9 cellular contexts compared by ENCODE assay signal in the genomic region with DNA sequence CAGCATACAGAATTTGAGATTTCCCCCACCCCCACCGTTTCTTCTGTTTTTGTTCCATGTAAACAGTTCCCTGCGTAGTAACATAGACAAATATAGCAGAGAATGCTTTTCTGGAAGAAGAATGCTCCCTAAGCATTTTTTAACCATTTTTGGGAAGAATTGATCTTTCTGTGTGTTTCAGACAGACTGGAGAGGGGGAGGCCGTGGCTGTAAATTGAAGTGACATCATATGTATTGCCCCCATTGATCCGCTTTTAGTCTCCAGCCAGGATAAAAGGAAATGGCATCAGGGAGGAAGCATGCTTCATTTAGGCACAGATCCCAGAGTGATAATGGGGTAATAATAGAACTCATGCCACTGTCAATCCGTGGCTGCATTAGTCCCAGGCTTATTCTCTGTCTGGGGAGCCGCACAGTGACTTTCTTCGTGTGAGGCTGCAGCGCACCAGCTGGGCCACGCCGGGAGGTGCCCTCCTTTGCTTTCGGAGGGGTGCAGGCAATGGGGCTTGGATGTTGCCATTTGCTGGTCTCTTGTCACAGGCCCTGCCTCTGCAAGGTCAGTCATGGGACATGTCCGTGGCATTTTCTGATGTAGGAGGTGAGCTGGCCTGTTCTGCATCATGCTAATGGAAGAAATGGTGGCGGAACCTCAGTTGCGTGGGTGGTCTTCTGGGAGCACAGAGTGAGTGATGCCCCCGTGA.
DNase-seq lines count a peak whose midpoint lies in the region; ATAC-seq, FAIRE-seq and TF ChIP-seq lines count a peak whose summit lies in the region.
"Had no signal": no experiment of that assay in that cellular context is flagged by ENCODE, and none has a peak within 500 bp of the region (broad histone marks: within the 10 kb centered on the region; RNA-seq: fewer than 3 reads in every experiment).

No MANE protein-coding gene starts in this region.

- no peak overlapping the region for H3K4me2 ChIP-seq in H1 (ENCODE audit: insufficient read depth in 1 of 2, low read depth in 2 of 2, low read length in 2 of 2)

- intact Hi-C loops in transverse colon (cut with DNase I; ENCODE audit: low total_unique reads) = no loop called here
- intact Hi-C loops in activated CD8-positive, alpha-beta T cell treated with anti-CD3 and anti-CD28 coated beads for 36 hours (cut with micrococcal nuclease) = no loop called here
- intact Hi-C loops in activated T-helper 1 cell treated with anti-CD3 and anti-CD28 coated beads, Interleukin-12 subunit alpha, Interleukin-12 subunit beta, Interleukin-2, Interleukin-4 antibody, amounts not matched to agents 30 ng/mL and 10 ng/mL and 1 ng/mL, durations not matched to agents 14 hours and 24 hours and 36 hours (cut with micrococcal nuclease) = no loop called here

- no peaks in the 10 kb centered on the region for H4K20me1 ChIP-seq in H1 (replicated peaks in 1 of 2; ENCODE audit: control insufficient read depth in 1 of 2, insufficient read depth in 2 of 2, low read length in 2 of 2)

- TF ChIP-seq POLR2A in H1 (IDR thresholded peaks at IDR 0.05; ENCODE audit: control extremely low read depth in 1 of 2, low read depth in 2 of 2, low read length in 2 of 2) = no peak
- no peak for TF ChIP-seq POLR2A in transverse colon (IDR thresholded peaks at IDR 0.05)

- H3K9me3 ChIP-seq in H1 (ENCODE audit: insufficient read depth in 2 of 2, low read depth in 1 of 2, low read length in 1 of 2) (no peaks in the 10 kb centered on the region), lung (ENCODE audit: control insufficient read depth in 2 of 2, insufficient read depth in 1 of 2, low read length in 1 of 2) (no peaks in the 10 kb centered on the region), transverse colon (no peaks in the 10 kb centered on the region)

- no peak overlapping the region for H2AK5ac ChIP-seq in H1 (ENCODE audit: low read depth, low read length)

- no peaks in the 10 kb centered on the region for H3K4me1 Mint-ChIP-seq in activated CD8-positive, alpha-beta T cell treated with anti-CD3 and anti-CD28 coated beads for 36 hours (ENCODE audit: low read depth)
- H3K4me1 Mint-ChIP-seq in activated T-helper 1 cell treated with anti-CD3 and anti-CD28 coated beads, Interleukin-12 subunit alpha, Interleukin-12 subunit beta, Interleukin-2, Interleukin-4 antibody, amounts not matched to agents 30 ng/mL and 10 ng/mL and 1 ng/mL, durations not matched to agents 14 hours and 24 hours and 36 hours (ENCODE audit: low read depth) = peaks cover 6% of the 10 kb centered on the region
- H3K4me1 Mint-ChIP-seq: activated naive CD8-positive, alpha-beta T cell treated with anti-CD3 and anti-CD28 coated beads for 36 hours had no signal

- CTCF ChIA-PET in H1 (lab: Charles Lee; ENCODE audit: partially characterized antibody) = interaction anchor here (1.0 to 2.4 kb wide), 7 partner anchors 10 to 125 kb away, joined by 3 to 14 read pairs (median 3); no protein-coding TSS in a partner anchor
- CTCF ChIA-PET in activated CD8-positive, alpha-beta T cell treated with anti-CD3 and anti-CD28 coated beads for 36 hours (lab: Charles Lee) = interaction anchor here (0.6 to 1.6 kb wide), 2 partner anchors 75 to 1165 kb away, joined by 3 to 5 read pairs; no protein-coding TSS in a partner anchor

- H3K27ac Mint-ChIP-seq in activated CD8-positive, alpha-beta T cell treated with anti-CD3 and anti-CD28 coated beads for 36 hours = no peak overlapping the region
- no peak overlapping the region for H3K27ac Mint-ChIP-seq in activated T-helper 1 cell treated with anti-CD3 and anti-CD28 coated beads, Interleukin-12 subunit alpha, Interleukin-12 subunit beta, Interleukin-2, Interleukin-4 antibody, amounts not matched to agents 30 ng/mL and 10 ng/mL and 1 ng/mL, durations not matched to agents 14 hours and 24 hours and 36 hours
- H3K27ac Mint-ChIP-seq: activated naive CD8-positive, alpha-beta T cell treated with anti-CD3 and anti-CD28 coated beads for 36 hours had no signal

- H2BK20ac ChIP-seq in H1 (ENCODE audit: low read length) = no peak overlapping the region

- DNase-seq in NCI-H2081 (lab: John Stamatoyannopoulos, UW) = peak; percentile 49 to 85
- DNase-seq in H1 (ENCODE audit: low read depth in 1 of 2, low spot score in 2 of 2) = no peak
- no peak for DNase-seq in lung (ENCODE audit: low spot score)
- DNase-seq in transverse colon = no peak
- DNase-seq in activated CD8-positive, alpha-beta T cell treated with anti-CD3 and anti-CD28 coated beads for 36 hours = no peak
- no peak for DNase-seq in activated T-helper 1 cell treated with anti-CD3 and anti-CD28 coated beads, Interleukin-12 subunit alpha, Interleukin-12 subunit beta, Interleukin-2, Interleukin-4 antibody, amounts not matched to agents 30 ng/mL and 10 ng/mL and 1 ng/mL, durations not matched to agents 14 hours and 24 hours and 36 hours (ENCODE audit: low spot score)
- DNase-seq: activated naive CD8-positive, alpha-beta T cell treated with anti-CD3 and anti-CD28 coated beads for 36 hours; NCI-H524 treated with DMSO at 0.1 percent for 48 hours had no signal

- H3K4ac ChIP-seq in H1 (replicated peaks; ENCODE audit: insufficient read length, low read depth, low read length) = no peak overlapping the region

- peaks cover 2% of the 10 kb centered on the region for H3K36me3 Mint-ChIP-seq in activated CD8-positive, alpha-beta T cell treated with anti-CD3 and anti-CD28 coated beads for 36 hours (ENCODE audit: low read depth)
- peaks cover 2% of the 10 kb centered on the region for H3K36me3 Mint-ChIP-seq in activated T-helper 1 cell treated with anti-CD3 and anti-CD28 coated beads, Interleukin-12 subunit alpha, Interleukin-12 subunit beta, Interleukin-2, Interleukin-4 antibody, amounts not matched to agents 30 ng/mL and 10 ng/mL and 1 ng/mL, durations not matched to agents 14 hours and 24 hours and 36 hours (ENCODE audit: low read depth)

- H2BK15ac ChIP-seq in H1 (ENCODE audit: low read length) = no peak overlapping the region

- H3K79me2 ChIP-seq in H1 (ENCODE audit: control insufficient read depth in 1 of 2, insufficient read depth in 2 of 2, low read length in 2 of 2) = no peaks in the 10 kb centered on the region

- H3K27ac ChIP-seq in H1 (ENCODE audit: low read depth, low read length) (no peak overlapping the region), lung (ENCODE audit: low read depth in 1 of 2, low read length in 1 of 2) (peak overlapping the region; percentile 80 to 90), transverse colon (peak overlapping the region; percentile 77 to 91 (median 87))

- no peaks in the 10 kb centered on the region for H3K23me2 ChIP-seq in H1 (ENCODE audit: low read depth, low read length)

- H3K4me3 ChIP-seq in H1 (ENCODE audit: extremely low read depth in 1 of 4, insufficient read depth in 2 of 4, low read depth in 3 of 4, low read length in 4 of 4) (no peak overlapping the region), lung (no peak overlapping the region), transverse colon (peak overlapping the region in 3 of 4 donors; percentile 4 to 16 (median 9))

- H3K18ac ChIP-seq in H1 (ENCODE audit: extremely low read depth, low read length) = peak overlapping the region; percentile 56; the same call in 1 of the 2 replicates

- TF ChIP-seq RAD21 in H1 (IDR thresholded peaks at IDR 0.05 in 1 of 2, conservative IDR thresholded peaks at IDR 0.05 in 1 of 2; ENCODE audit: low read depth in 2 of 2, low read length in 2 of 2) = no peak

- no peak overlapping the region for H3K9ac ChIP-seq in H1 (replicated peaks in 1 of 4; ENCODE audit: extremely low read depth in 1 of 4, low read depth in 3 of 4, low read length in 3 of 4)

- WGBS in H1 (ENCODE audit: extremely low coverage in 1 of 2, insufficient coverage in 1 of 2, insufficient read length in 1 of 2, insufficient replicate concordance in 2 of 2, low coverage in 1 of 2, low lambda C conversion rate in 2 of 2, missing lambda C conversion rate in 1 of 2), 2 experiments = 83% methylated on average over 15 of the region's 15 CpGs; no CpG with 5 or more reads in 1 of the 2 experiments
- 52 to 64% methylated on average over 15 of the region's 15 CpGs for whole genome bisulfite sequencing in lung, 2 donors
- WGBS in transverse colon (ENCODE audit: low coverage in 1 of 2), 2 donors = 42 to 64% methylated on average over 4 to 12 of the region's 15 CpGs

- TF ChIP-seq CTCF in H1 (IDR thresholded peaks at IDR 0.05; ENCODE audit: control extremely low read depth in 1 of 3, insufficient read depth in 1 of 3, low read depth in 1 of 3, low read length in 3 of 3) (no peak), lung (IDR thresholded peaks at IDR 0.05; ENCODE audit: control extremely low read depth, extremely low read depth) (no peak), transverse colon (IDR thresholded peaks at IDR 0.05) (no peak)
- TF ChIP-seq CTCF in activated CD8-positive, alpha-beta T cell treated with anti-CD3 and anti-CD28 coated beads for 36 hours (IDR thresholded peaks at IDR 0.05) = no peak

- H3K79me1 ChIP-seq in H1 (ENCODE audit: low read depth, low read length) = no peaks in the 10 kb centered on the region

- H4K8ac ChIP-seq in H1 (ENCODE audit: extremely low read depth, insufficient read depth, low read length) = no peak overlapping the region

- no peaks in the 10 kb centered on the region for H3K9me3 Mint-ChIP-seq in activated CD8-positive, alpha-beta T cell treated with anti-CD3 and anti-CD28 coated beads for 36 hours
- H3K9me3 Mint-ChIP-seq in activated T-helper 1 cell treated with anti-CD3 and anti-CD28 coated beads, Interleukin-12 subunit alpha, Interleukin-12 subunit beta, Interleukin-2, Interleukin-4 antibody, amounts not matched to agents 30 ng/mL and 10 ng/mL and 1 ng/mL, durations not matched to agents 14 hours and 24 hours and 36 hours = no peaks in the 10 kb centered on the region
- H3K9me3 Mint-ChIP-seq: activated naive CD8-positive, alpha-beta T cell treated with anti-CD3 and anti-CD28 coated beads for 36 hours had no signal

- no peak overlapping the region for H2BK120ac ChIP-seq in H1 (replicated peaks; ENCODE audit: low read depth, low read length)

- no peak overlapping the region for H3K4me3 Mint-ChIP-seq in activated CD8-positive, alpha-beta T cell treated with anti-CD3 and anti-CD28 coated beads for 36 hours
- H3K4me3 Mint-ChIP-seq in activated T-helper 1 cell treated with anti-CD3 and anti-CD28 coated beads, Interleukin-12 subunit alpha, Interleukin-12 subunit beta, Interleukin-2, Interleukin-4 antibody, amounts not matched to agents 30 ng/mL and 10 ng/mL and 1 ng/mL, durations not matched to agents 14 hours and 24 hours and 36 hours = no peak overlapping the region
- H3K4me3 Mint-ChIP-seq: activated naive CD8-positive, alpha-beta T cell treated with anti-CD3 and anti-CD28 coated beads for 36 hours had no signal

- H3K36me3 ChIP-seq in H1 (ENCODE audit: control insufficient read depth in 2 of 4, insufficient read depth in 4 of 4, low read length in 3 of 4) = no peaks in the 10 kb centered on the region
- H3K36me3 ChIP-seq in lung (ENCODE audit: control insufficient read depth in 2 of 2, insufficient read depth in 2 of 2, low read length in 2 of 2) = peaks cover 0 to 2% of the 10 kb centered on the region in 2 donors
- H3K36me3 ChIP-seq in transverse colon = no peaks in the 10 kb centered on the region

- H3K4me1 ChIP-seq in H1 (replicated peaks in 1 of 4; ENCODE audit: control insufficient read depth in 3 of 4, insufficient read depth in 4 of 4, low read length in 3 of 4) (peaks cover 3 to 7% (median 4%) of the 10 kb centered on the region in 4 experiments; a peak in 4 of 7 replicates), lung (ENCODE audit: control insufficient read depth in 2 of 2, insufficient read depth in 2 of 2, low read length in 2 of 2) (peaks cover 17 to 36% of the 10 kb centered on the region in 2 donors), transverse colon (peaks cover 0 to 72% (median 39%) of the 10 kb centered on the region in 4 donors)

- peaks cover 1% of the 10 kb centered on the region for H3K27me3 Mint-ChIP-seq in activated CD8-positive, alpha-beta T cell treated with anti-CD3 and anti-CD28 coated beads for 36 hours
- H3K27me3 Mint-ChIP-seq in activated T-helper 1 cell treated with anti-CD3 and anti-CD28 coated beads, Interleukin-12 subunit alpha, Interleukin-12 subunit beta, Interleukin-2, Interleukin-4 antibody, amounts not matched to agents 30 ng/mL and 10 ng/mL and 1 ng/mL, durations not matched to agents 14 hours and 24 hours and 36 hours (ENCODE audit: insufficient read depth) = peaks cover 10% of the 10 kb centered on the region

- no peak overlapping the region for H2AFZ ChIP-seq in H1 (ENCODE audit: low read length)

- no peak overlapping the region for H3K23ac ChIP-seq in H1 (ENCODE audit: insufficient read length)

- H3K14ac ChIP-seq in H1 (ENCODE audit: insufficient read length) = no peak overlapping the region

- no peak for ATAC-seq in lung (ENCODE audit: insufficient read depth, low FRiP score)
- ATAC-seq in activated CD8-positive, alpha-beta T cell treated with anti-CD3 and anti-CD28 coated beads for 36 hours = no peak
- no peak for ATAC-seq in GM21529 (IDR thresholded peaks at IDR 0.05; ENCODE audit: unreplicated experiment)

- H4K5ac ChIP-seq in H1 (ENCODE audit: insufficient read length, low read depth, low read length) = no peak overlapping the region

- H2BK12ac ChIP-seq in H1 (ENCODE audit: low read depth, low read length) = no peak overlapping the region

- POLR2A ChIA-PET in H1 (lab: Charles Lee; ENCODE audit: partially characterized antibody) = interaction anchor here (1.4 kb wide), 1 partner anchor 39 kb away, joined by 4 read pairs; no protein-coding TSS in a partner anchor
- POLR2A ChIA-PET in activated CD8-positive, alpha-beta T cell treated with anti-CD3 and anti-CD28 coated beads for 36 hours (lab: Charles Lee) = no interaction called here

- in situ Hi-C loops in transverse colon (cut with MboI; ENCODE audit: low pct_ligation_motif_present in 1 of 4, low pct_unique_long_range_greater_than_20kb in 1 of 4, low sequenced_read_pairs in 3 of 4) = no loop called here

- no peak overlapping the region for H2BK5ac ChIP-seq in H1 (ENCODE audit: low read depth, low read length)

- no peak for FAIRE-seq in H1 (lab: Jason Lieb, UNC)

- no peaks in the 10 kb centered on the region; a peak in 1 of 7 replicates for H3K27me3 ChIP-seq in H1 (replicated peaks in 1 of 4; ENCODE audit: control insufficient read depth in 3 of 4, extremely low read depth in 1 of 4, insufficient read depth in 3 of 4, low read length in 3 of 4)
- H3K27me3 ChIP-seq in lung (ENCODE audit: control insufficient read depth, insufficient read depth) = no peaks in the 10 kb centered on the region
- H3K27me3 ChIP-seq in transverse colon = no peaks in the 10 kb centered on the region

- H4K91ac ChIP-seq in H1 (replicated peaks; ENCODE audit: insufficient read length, low read length) = no peak overlapping the region

- no peak overlapping the region for H3K56ac ChIP-seq in H1 (replicated peaks; ENCODE audit: insufficient read length, low read depth, low read length)

- TF ChIP-seq EP300 in H1 (IDR thresholded peaks at IDR 0.05; ENCODE audit: borderline replicate concordance in 1 of 2, low read depth in 2 of 2, low read length in 2 of 2) (no peak), transverse colon (IDR thresholded peaks at IDR 0.05; ENCODE audit: low read depth) (no peak)

Comparison
In these comparisons a context has a peak if more than half of its experiments do, and no peak if none do; other contexts are left out.
1. DNase-seq: peak in NCI-H2081 (2 of 2); none in H1 (0 of 2), lung (single experiment), transverse colon (single experiment), activated CD8-positive, alpha-beta T cell treated with anti-CD3 and anti-CD28 coated beads for 36 hours (single experiment) and activated T-helper 1 cell treated with anti-CD3 and anti-CD28 coated beads, Interleukin-12 subunit alpha, Interleukin-12 subunit beta, Interleukin-2, Interleukin-4 antibody, amounts not matched to agents 30 ng/mL and 10 ng/mL and 1 ng/mL, durations not matched to agents 14 hours and 24 hours and 36 hours (single experiment).
2. H3K4me3 ChIP-seq: peak in transverse colon (3 of 4); none in H1 (0 of 4) and lung (single experiment).